1 cellular context compared by ENCODE assay signal in genomic region chr15:40451497-40452158, GRCh38.
TF ChIP-seq lines count a peak whose summit lies in the region.

No MANE protein-coding gene starts in this region.

TF ChIP-seq in GM12878, 131 proteins besides CTCF, POLR2A, EP300 and RAD21:
- TF ChIP-seq BRCA1 (IDR thresholded peaks at IDR 0.05; ENCODE audit: low read depth, low read length), result no peak
- no peak for TF ChIP-seq ZBTB11 (CRISPR knock-in tag; IDR thresholded peaks at IDR 0.05)
- no peak for TF ChIP-seq SMAD1 (IDR thresholded peaks at IDR 0.05; ENCODE audit: low read depth, partially characterized antibody)
- TF ChIP-seq RB1 (IDR thresholded peaks at IDR 0.05; ENCODE audit: borderline replicate concordance), result no peak
- TF ChIP-seq EED (IDR thresholded peaks at IDR 0.05; ENCODE audit: low read depth), result no peak
- no peak for TF ChIP-seq RCOR1 (conservative IDR thresholded peaks at IDR 0.05; ENCODE audit: low read depth, low read length)
- no peak for TF ChIP-seq ATF3 (IDR thresholded peaks at IDR 0.05; ENCODE audit: borderline replicate concordance, extremely low read depth, low read depth, low read length)
- no peak for TF ChIP-seq RBBP5 (conservative IDR thresholded peaks at IDR 0.05)
- no peak for TF ChIP-seq NFXL1 (IDR thresholded peaks at IDR 0.05; ENCODE audit: borderline replicate concordance)
- TF ChIP-seq NR2C2 (IDR thresholded peaks at IDR 0.05; ENCODE audit: borderline replicate concordance, control insufficient read depth, insufficient read length, low read depth), result no peak
- no peak for TF ChIP-seq ATF7 (IDR thresholded peaks at IDR 0.05; ENCODE audit: low read depth)
- TF ChIP-seq ZBTB40 (IDR thresholded peaks at IDR 0.05; ENCODE audit: borderline replicate concordance), result no peak
TF ChIP-seq in GM12878: peak in this region for 0.
